In the genomic region with DNA sequence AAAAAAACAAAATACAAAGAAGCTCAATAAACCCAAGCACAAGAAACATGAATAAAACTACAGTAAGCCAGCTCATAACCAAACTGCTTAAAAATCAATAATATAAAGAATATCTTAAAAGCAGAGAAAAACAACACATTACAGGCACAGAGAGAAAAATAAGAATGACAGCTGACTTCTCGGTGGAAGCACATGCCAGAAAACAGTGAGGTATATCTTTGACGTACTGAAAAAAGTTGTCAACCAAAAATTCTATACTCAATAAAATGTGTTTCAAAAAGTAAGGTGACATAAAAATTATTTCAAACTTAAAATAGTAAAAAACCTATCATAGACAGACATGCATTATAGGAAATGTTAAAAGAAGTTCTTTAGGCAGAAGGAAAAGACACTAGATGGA, we compare ENCODE assay signal across 23 cellular contexts.
"Had no signal": no experiment of that assay in that cellular context is flagged by ENCODE, and none has a peak within 500 bp of the region (broad histone marks: within the 10 kb centered on the region; RNA-seq: fewer than 3 reads in every experiment).

No MANE protein-coding gene starts in this region.

- ATAC-seq: left colon; left lung; lower lobe of right lung; naive thymus-derived CD8-positive, alpha-beta T cell; pancreas; right cardiac atrium; stimulated activated effector memory CD8-positive, alpha-beta T cell treated with anti-CD3 and anti-CD28 coated beads, Interleukin-12 subunit alpha, Interleukin-12 subunit beta, amount 100 ng/mL, for 72 hours had no signal

- H3K4me3 ChIP-seq: left lung, lower lobe of right lung, pancreas, prostate gland, sigmoid colon, spleen, tibial nerve had no signal

- H3K27ac ChIP-seq: left lung, lower lobe of right lung, pancreas, prostate gland, sigmoid colon, spleen, tibial nerve had no signal

- DNase-seq: hypothalamus; immature natural killer cell; kidney; left colon; left lung; lower lobe of right lung; mammary epithelial cell; mesenchymal stem cell; naive thymus-derived CD8-positive, alpha-beta T cell; nucleus accumbens; pancreas; posterior cingulate gyrus; retina; right cardiac atrium; sigmoid colon; small intestine; spleen; stimulated activated CD4-positive, alpha-beta T cell treated with anti-CD3 and anti-CD28 coated beads, Interleukin-4, amount 100 ng/mL, for 24 hours; stimulated activated naive CD4-positive, alpha-beta T cell had no signal

- H3K36me3 ChIP-seq: prostate gland had no signal

- H3K9me3 ChIP-seq: prostate gland had no signal

- H3K27me3 ChIP-seq: left lung, pancreas, sigmoid colon, spleen, tibial nerve had no signal

- FAIRE-seq: islet of Langerhans, kidney, pancreas, small intestine had no signal

- H3K4me1 ChIP-seq: left lung, lower lobe of right lung, pancreas, prostate gland had no signal
